In the genomic region with DNA sequence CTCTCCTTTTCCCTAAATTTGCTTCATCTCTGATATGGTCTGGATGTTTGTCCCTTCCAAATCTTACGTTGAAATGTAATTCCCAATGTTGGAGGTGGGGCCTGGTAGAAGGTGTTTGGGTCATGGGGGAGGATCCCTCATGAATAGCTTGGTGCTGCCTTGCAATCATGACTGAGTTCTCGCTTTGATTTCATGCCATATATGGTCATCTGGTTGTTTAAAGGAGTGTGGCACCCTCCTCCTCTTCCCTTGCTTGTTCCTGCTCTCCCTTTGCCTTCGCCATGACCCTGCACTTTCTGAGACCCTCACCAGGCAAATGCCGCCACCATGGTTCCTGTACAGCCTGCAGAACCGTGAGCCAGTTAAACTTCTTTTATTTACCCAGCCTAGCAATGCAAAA, we compare ENCODE assay signal across 18 cellular contexts. TPM values are rescaled to one million over a fixed set of nuclear protein-coding genes. Genes with fewer than 3 reads are reported as not detected.
"Had no signal": no experiment of that assay in that cellular context is flagged by ENCODE, and none has a peak within 500 bp of the region (broad histone marks: within the 10 kb centered on the region; RNA-seq: fewer than 3 reads in every experiment).

No MANE protein-coding gene starts in this region.

- H3K4me3 ChIP-seq: right atrium auricular region, smooth muscle cell, tibial artery had no signal

- H3K4me1 ChIP-seq: parathyroid adenoma had no signal

- H3K27ac Mint-ChIP-seq: activated naive CD4-positive, alpha-beta T cell treated with anti-CD3 and anti-CD28 coated beads, Interleukin-2, amount 50 U/mL, for 72 hours; activated T-helper 2 cell treated with anti-CD3 and anti-CD28 coated beads, Interferon-gamma antibody, Interleukin-2, Interleukin-4, amounts not matched to agents 10 μg/mL and 5 μg/mL and 100 μg/mL, durations not matched to agents 14 hours and 24 hours and 36 hours; stimulated activated effector memory CD8-positive, alpha-beta T cell treated with anti-CD3 and anti-CD28 coated beads, Interleukin-12 subunit alpha, Interleukin-12 subunit beta, amount 100 ng/mL, for 72 hours had no signal

- DNase-seq: amygdala, brain microvascular endothelial cell, hypothalamus, mammary epithelial cell had no signal

- H3K9me3 Mint-ChIP-seq: activated naive CD4-positive, alpha-beta T cell treated with anti-CD3 and anti-CD28 coated beads, Interleukin-2, amount 50 U/mL, for 72 hours; activated T-helper 2 cell treated with anti-CD3 and anti-CD28 coated beads, Interferon-gamma antibody, Interleukin-2, Interleukin-4, amounts not matched to agents 10 μg/mL and 5 μg/mL and 100 μg/mL, durations not matched to agents 14 hours and 24 hours and 36 hours; neural crest cell; stimulated activated effector memory CD8-positive, alpha-beta T cell treated with anti-CD3 and anti-CD28 coated beads, Interleukin-12 subunit alpha, Interleukin-12 subunit beta, amount 100 ng/mL, for 72 hours had no signal

- ATAC-seq: activated naive CD4-positive, alpha-beta T cell treated with anti-CD3 and anti-CD28 coated beads, Interleukin-2, amount 50 U/mL, for 72 hours; left lobe of liver; stimulated activated effector memory CD8-positive, alpha-beta T cell treated with anti-CD3 and anti-CD28 coated beads, Interleukin-12 subunit alpha, Interleukin-12 subunit beta, amount 100 ng/mL, for 72 hours had no signal

- H3K9me3 ChIP-seq: right atrium auricular region, tibial artery had no signal

- H3K4me2 ChIP-seq: smooth muscle cell had no signal

- H3K27ac ChIP-seq: brain microvascular endothelial cell, parathyroid adenoma, right atrium auricular region, tibial artery had no signal

- H3K4me3 Mint-ChIP-seq: neural crest cell; stimulated activated effector memory CD8-positive, alpha-beta T cell treated with anti-CD3 and anti-CD28 coated beads, Interleukin-12 subunit alpha, Interleukin-12 subunit beta, amount 100 ng/mL, for 72 hours had no signal

- H3K79me2 ChIP-seq: parathyroid adenoma had no signal

- H3K36me3 Mint-ChIP-seq: activated naive CD4-positive, alpha-beta T cell treated with anti-CD3 and anti-CD28 coated beads, Interleukin-2, amount 50 U/mL, for 72 hours had no signal

- H3K36me3 ChIP-seq: brain microvascular endothelial cell, right atrium auricular region, tibial artery had no signal

- H3K9ac ChIP-seq: parathyroid adenoma had no signal

- H2AFZ ChIP-seq: parathyroid adenoma had no signal

- H3K27me3 ChIP-seq: brain microvascular endothelial cell, right atrium auricular region, tibial artery had no signal

RNA-seq across cellular contexts. Expression of a gene that starts 14.5 kb away (rescaled TPM):
- total RNA-seq: activated naive CD4-positive, alpha-beta T cell treated with anti-CD3 and anti-CD28 coated beads, Interleukin-2, amount 50 U/mL, for 72 hours; activated T-helper 2 cell treated with anti-CD3 and anti-CD28 coated beads, Interferon-gamma antibody, Interleukin-2, Interleukin-4, amounts not matched to agents 10 μg/mL and 5 μg/mL and 100 μg/mL, durations not matched to agents 14 hours and 24 hours and 36 hours; cerebellum; dermis microvascular lymphatic vessel endothelial cell; fibroblast of villous mesenchyme; left lobe of liver; mammary epithelial cell; mucosa of gallbladder; neural crest cell; right atrium auricular region; smooth muscle cell; T-helper 1 cell treated with Interleukin-12 subunit alpha and Interleukin-12 subunit beta and Interleukin-4 antibody, amounts not matched to agents 30 ng/mL and 1 ng/mL, for 36 hours had no signal
